In genomic region chr2:20925265-20925889, GRCh38 we compare ENCODE assay signal across 17 cellular contexts.
DNase-seq lines count a peak whose midpoint lies in the region; TF ChIP-seq lines count a peak whose summit lies in the region.
"Had no signal": no experiment of that assay in that cellular context is flagged by ENCODE, and none has a peak within 500 bp of the region (broad histone marks: within the 10 kb centered on the region; RNA-seq: fewer than 3 reads in every experiment).

No MANE protein-coding gene starts in this region.

- no peak overlapping the region for H2BK15ac ChIP-seq in mesenchymal stem cell (ENCODE audit: low read depth, poor library complexity, severe bottlenecking)

- no peaks in the 10 kb centered on the region for H3K4me1 Mint-ChIP-seq in activated CD4-positive, alpha-beta T cell treated with anti-CD3 and anti-CD28 coated beads, Interleukin-2, amount 10 ng/mL, durations not matched to agents 24 days and 14 days
- no peaks in the 10 kb centered on the region for H3K4me1 Mint-ChIP-seq in CD4-positive, alpha-beta memory T cell

- H2BK5ac ChIP-seq in mesenchymal stem cell (ENCODE audit: low read depth, low read length, poor library complexity, severe bottlenecking) = no peak overlapping the region

- H4K8ac ChIP-seq in mesenchymal stem cell (ENCODE audit: low read length) = no peak overlapping the region

- peak; percentile 58 for DNase-seq in activated CD4-positive, alpha-beta T cell treated with anti-CD3 and anti-CD28 coated beads, Interleukin-2, amount 10 ng/mL, durations not matched to agents 24 days and 14 days
- no peak for DNase-seq in activated CD4-positive, alpha-beta T cell treated with anti-CD3 and anti-CD28 coated beads, Interleukin-2, amount 50 U/mL, for 1 hour
- DNase-seq in KBM-7 (peak; percentile 3), cardiac fibroblast (ENCODE audit: low read depth in 2 of 2) (peak; percentile 3 to 15), mesenchymal stem cell (peak; percentile 1), vagina (ENCODE audit: extremely low spot score in 2 of 2) (no peak), NCI-H1930 (lab: John Stamatoyannopoulos, UW) (no peak)
- DNase-seq in CD4-positive, alpha-beta memory T cell = no peak
- DNase-seq: 8988T, activated T-cell treated with anti-CD3 and anti-CD28 coated beads for 4 hours, NCI-H1436, NCI-H748 treated with DMSO at 0.1 percent for 48 hours, SHP77, tibial artery had no signal

- H3K27me3 ChIP-seq in mesenchymal stem cell (ENCODE audit: control insufficient read depth in 1 of 2, insufficient read depth in 1 of 2, low read length in 2 of 2) (peaks cover 0 to 7% of the 10 kb centered on the region in 2 experiments), vagina (no peaks in the 10 kb centered on the region)
- peaks cover 3% of the 10 kb centered on the region for H3K27me3 ChIP-seq in CD4-positive, alpha-beta memory T cell (ENCODE audit: insufficient read depth, low read length)
- H3K27me3 ChIP-seq: adrenal gland had no signal

- H2BK120ac ChIP-seq in mesenchymal stem cell (ENCODE audit: low read depth, low read length) = no peak overlapping the region

- no peak overlapping the region for H2BK12ac ChIP-seq in mesenchymal stem cell (ENCODE audit: low read length in 2 of 2)

- H3K4me1 ChIP-seq in mesenchymal stem cell (ENCODE audit: control insufficient read depth, insufficient read depth, low read depth, low read length) = peaks cover 7% of the 10 kb centered on the region
- H3K4me1 ChIP-seq in vagina = no peaks in the 10 kb centered on the region
- H3K4me1 ChIP-seq in CD4-positive, alpha-beta memory T cell (ENCODE audit: insufficient read depth, low read length) = no peaks in the 10 kb centered on the region
- H3K4me1 ChIP-seq: adrenal gland, parathyroid adenoma, tibial artery had no signal

- H3K27ac ChIP-seq in mesenchymal stem cell (ENCODE audit: low read length, poor library complexity, severe bottlenecking) (no peak overlapping the region), vagina (no peak overlapping the region)
- no peak overlapping the region for H3K27ac ChIP-seq in CD4-positive, alpha-beta memory T cell (ENCODE audit: low read depth, low read length)
- H3K27ac ChIP-seq: adrenal gland, parathyroid adenoma, tibial artery, VCaP had no signal

- no peaks in the 10 kb centered on the region for H3K79me1 ChIP-seq in mesenchymal stem cell (replicated peaks; ENCODE audit: low read length, poor library complexity, severe bottlenecking)

- H3K36me3 ChIP-seq in mesenchymal stem cell (ENCODE audit: control insufficient read depth in 1 of 2, insufficient read depth in 2 of 2, low read depth in 1 of 2, low read length in 2 of 2) = no peaks in the 10 kb centered on the region
- H3K36me3 ChIP-seq in vagina = no peaks in the 10 kb centered on the region
- no peaks in the 10 kb centered on the region for H3K36me3 ChIP-seq in CD4-positive, alpha-beta memory T cell (ENCODE audit: insufficient read depth, low read length)
- H3K36me3 ChIP-seq: adrenal gland, tibial artery had no signal

- H3K4me3 ChIP-seq in cardiac fibroblast (replicated peaks in 1 of 2; ENCODE audit: low read depth in 2 of 2, low read length in 2 of 2) = no peak overlapping the region
- H3K4me3 ChIP-seq in mesenchymal stem cell (ENCODE audit: insufficient read depth in 1 of 2, low read depth in 1 of 2, low read length in 2 of 2) = no peak overlapping the region
- no peak overlapping the region for H3K4me3 ChIP-seq in vagina
- no peak overlapping the region for H3K4me3 ChIP-seq in CD4-positive, alpha-beta memory T cell (ENCODE audit: low read length in 2 of 2)
- H3K4me3 ChIP-seq: adrenal gland, tibial artery had no signal

- no peak overlapping the region for H3K4ac ChIP-seq in mesenchymal stem cell (ENCODE audit: low read depth in 1 of 2, low read length in 2 of 2)

- in situ Hi-C loops in KBM-7 (cut with MboI; ENCODE audit: low pct_unique_long_range_greater_than_20kb, low sequenced_read_pairs) = no loop called here

- TF ChIP-seq CTCF in cardiac fibroblast (IDR thresholded peaks at IDR 0.05; ENCODE audit: low read depth, low read length) (no peak), vagina (IDR thresholded peaks at IDR 0.05) (no peak)

- TF ChIP-seq POLR2A in vagina (IDR thresholded peaks at IDR 0.05) = no peak

- H3K18ac ChIP-seq in mesenchymal stem cell (ENCODE audit: low read depth in 1 of 2, low read length in 2 of 2) = no peak overlapping the region

- H3K36me3 Mint-ChIP-seq in activated CD4-positive, alpha-beta T cell treated with anti-CD3 and anti-CD28 coated beads, Interleukin-2, amount 10 ng/mL, durations not matched to agents 24 days and 14 days (ENCODE audit: low read depth) = no peaks in the 10 kb centered on the region
- peaks cover 0 to 6% of the 10 kb centered on the region in 2 donors for H3K36me3 Mint-ChIP-seq in CD4-positive, alpha-beta memory T cell

- H2AK5ac ChIP-seq in mesenchymal stem cell (ENCODE audit: low read length, severe bottlenecking) = no peak overlapping the region

- H3K4me3 Mint-ChIP-seq in activated CD4-positive, alpha-beta T cell treated with anti-CD3 and anti-CD28 coated beads, Interleukin-2, amount 10 ng/mL, durations not matched to agents 24 days and 14 days = no peak overlapping the region
- no peak overlapping the region for H3K4me3 Mint-ChIP-seq in CD4-positive, alpha-beta memory T cell

- H3K9me3 Mint-ChIP-seq in activated CD4-positive, alpha-beta T cell treated with anti-CD3 and anti-CD28 coated beads, Interleukin-2, amount 10 ng/mL, durations not matched to agents 24 days and 14 days = no peaks in the 10 kb centered on the region
- H3K9me3 Mint-ChIP-seq in CD4-positive, alpha-beta memory T cell = peaks cover 4 to 23% (median 12%) of the 10 kb centered on the region in 8 donors

- H3K14ac ChIP-seq in mesenchymal stem cell (ENCODE audit: low read length in 2 of 2) = no peak overlapping the region

- H3K27me3 Mint-ChIP-seq in activated CD4-positive, alpha-beta T cell treated with anti-CD3 and anti-CD28 coated beads, Interleukin-2, amount 10 ng/mL, durations not matched to agents 24 days and 14 days = peaks cover under 1% of the 10 kb centered on the region
- peaks cover 7 to 19% of the 10 kb centered on the region in 2 donors for H3K27me3 Mint-ChIP-seq in CD4-positive, alpha-beta memory T cell

- WGBS in mesenchymal stem cell = 81% methylated on average over 5 of the region's 5 CpGs

- POLR2A ChIA-PET in CD4-positive, alpha-beta memory T cell (lab: Charles Lee; ENCODE audit: partially characterized antibody) = no interaction called here

- no peak overlapping the region for H3K23ac ChIP-seq in mesenchymal stem cell (ENCODE audit: low read length in 2 of 2)

- no peak overlapping the region for H3K27ac Mint-ChIP-seq in activated CD4-positive, alpha-beta T cell treated with anti-CD3 and anti-CD28 coated beads, Interleukin-2, amount 10 ng/mL, durations not matched to agents 24 days and 14 days
- no peak overlapping the region for H3K27ac Mint-ChIP-seq in CD4-positive, alpha-beta memory T cell

- intact Hi-C loops in activated CD4-positive, alpha-beta T cell treated with anti-CD3 and anti-CD28 coated beads, Interleukin-2, amount 10 ng/mL, durations not matched to agents 24 days and 14 days (cut with micrococcal nuclease) = no loop called here
- intact Hi-C loops in vagina (cut with DNase I) = no loop called here
- intact Hi-C loops in CD4-positive, alpha-beta memory T cell (cut with micrococcal nuclease) = no loop called here

- H4K91ac ChIP-seq in mesenchymal stem cell (ENCODE audit: low read length) = no peak overlapping the region

- H3K9ac ChIP-seq in mesenchymal stem cell (ENCODE audit: low read length) = no peak overlapping the region
- H3K9ac ChIP-seq: parathyroid adenoma had no signal

- CTCF ChIA-PET in CD4-positive, alpha-beta memory T cell (lab: Charles Lee; ENCODE audit: partially characterized antibody) = no interaction called here

- H3K9me3 ChIP-seq in mesenchymal stem cell (ENCODE audit: control insufficient read depth, low read length) (peaks cover 19% of the 10 kb centered on the region), vagina (no peaks in the 10 kb centered on the region)
- no peaks in the 10 kb centered on the region for H3K9me3 ChIP-seq in CD4-positive, alpha-beta memory T cell (ENCODE audit: control insufficient read depth in 1 of 2, low read length in 2 of 2)
- H3K9me3 ChIP-seq: adrenal gland had no signal

- no peak overlapping the region for H3K4me2 ChIP-seq in mesenchymal stem cell (ENCODE audit: low read length, poor library complexity, severe bottlenecking)

- H2AFZ ChIP-seq in mesenchymal stem cell (ENCODE audit: low read depth, low read length) = no peak overlapping the region
- H2AFZ ChIP-seq: parathyroid adenoma had no signal

Comparison
In these comparisons a context has a peak if more than half of its experiments do, and no peak if none do; other contexts are left out.
1. DNase-seq: peak in activated CD4-positive, alpha-beta T cell treated with anti-CD3 and anti-CD28 coated beads, Interleukin-2, amount 10 ng/mL, durations not matched to agents 24 days and 14 days (single experiment), KBM-7 (single experiment), cardiac fibroblast (2 of 2) and mesenchymal stem cell (single experiment); none in activated CD4-positive, alpha-beta T cell treated with anti-CD3 and anti-CD28 coated beads, Interleukin-2, amount 50 U/mL, for 1 hour (single experiment), vagina (0 of 2), CD4-positive, alpha-beta memory T cell (0 of 5) and NCI-H1930 (0 of 2).